In genomic region chr17:19331134-19331533, GRCh38 we compare ENCODE assay signal across 1 cellular context.
TF ChIP-seq lines count a peak whose summit lies in the region.

No MANE protein-coding gene starts in this region.

TF ChIP-seq in A549, 52 proteins besides CTCF, POLR2A, EP300 and RAD21 (continued from another document):
- TF ChIP-seq HMGXB4 (CRISPR knock-in tag; IDR thresholded peaks at IDR 0.05; ENCODE audit: borderline replicate concordance) (no peak), ZC3H11A (IDR thresholded peaks at IDR 0.05) (no peak), HOXB13 (CRISPR knock-in tag; IDR thresholded peaks at IDR 0.05; ENCODE audit: low read depth) (no peak), MAZ (IDR thresholded peaks at IDR 0.05; ENCODE audit: borderline replicate concordance, low read depth, low read length) (no peak)
